Comparison of ENCODE assay signal across 8 cellular contexts in the genomic region with DNA sequence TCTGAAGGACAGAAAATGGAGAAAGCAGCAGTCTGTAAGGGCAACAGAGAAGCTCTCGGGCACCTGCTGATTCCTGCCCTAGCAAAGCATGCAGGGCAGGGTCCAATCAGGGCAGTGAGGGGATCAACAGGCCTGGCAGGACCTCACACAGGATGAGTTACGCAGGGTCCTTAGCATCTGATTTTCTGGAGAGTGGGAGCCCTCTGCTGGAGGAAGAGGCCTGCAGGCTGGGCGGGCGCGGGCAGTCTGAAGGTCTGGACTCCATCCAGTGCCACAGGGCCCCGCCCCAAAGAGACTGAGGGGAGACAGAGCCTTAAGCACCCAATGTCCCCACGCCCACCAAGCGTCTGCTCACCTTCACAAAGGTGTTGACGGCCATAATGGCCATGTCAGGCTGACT. TPM values are rescaled to one million over a fixed set of nuclear protein-coding genes. Genes with fewer than 3 reads are reported as not detected.
A peak's percentile ranks its signal among the peaks of the same experiment; 100 is the strongest.
DNase-seq lines count a peak whose midpoint lies in the region; ATAC-seq and TF ChIP-seq lines count a peak whose summit lies in the region.

No MANE protein-coding gene starts in this region.

- H4K20me1 ChIP-seq in Karpas-422 (ENCODE audit: insufficient read depth, low read depth, low read length) (no peaks in the 10 kb centered on the region), mammary epithelial cell (ENCODE audit: insufficient read depth, low read length) (no peaks in the 10 kb centered on the region)

- no peak overlapping the region for H3K4me3 ChIP-seq in Karpas-422 (ENCODE audit: low read length)
- H3K4me3 ChIP-seq in mammary epithelial cell (replicated peaks in 1 of 3; ENCODE audit: insufficient read depth in 1 of 3, low read depth in 2 of 3, low read length in 3 of 3), result no peak overlapping the region

- WGBS in mammary epithelial cell (ENCODE audit: low coverage, missing lambda C conversion rate), result 57% methylated on average over 8 of the region's 9 CpGs

- H3K27ac ChIP-seq in Karpas-422 (ENCODE audit: low read length), result no peak overlapping the region
- H3K27ac ChIP-seq in mammary epithelial cell (ENCODE audit: insufficient read depth, low read depth, low read length), result no peak overlapping the region

- H3K9ac ChIP-seq in Karpas-422 (ENCODE audit: low read length) (no peak overlapping the region), mammary epithelial cell (ENCODE audit: insufficient read depth, low read length) (no peak overlapping the region)

- H3K36me3 ChIP-seq in Karpas-422 (ENCODE audit: insufficient read depth, low read length), result peaks cover 15% of the 10 kb centered on the region
- H3K36me3 ChIP-seq in mammary epithelial cell (ENCODE audit: insufficient read depth, low read length), result peaks cover 14% of the 10 kb centered on the region

- intact Hi-C loops in mammary epithelial cell (cut with micrococcal nuclease), result loop anchor here (1.0 kb wide), 1 partner anchor 53 kb away; a partner anchor contains a TSS
- intact Hi-C loops in left colon (cut with DNase I, micrococcal nuclease), result no loop called here

- BruUV-seq in mammary epithelial cell (replicated peaks; lab: Mats Ljungman, UMichigan), result no TSS peak

- TF ChIP-seq CTCF in mammary epithelial cell (conservative IDR thresholded peaks at IDR 0.05 in 1 of 2, IDR thresholded peaks at IDR 0.05 in 1 of 2; ENCODE audit: extremely low read depth in 1 of 2, insufficient read depth in 1 of 2, low read depth in 1 of 2, low read length in 2 of 2), result peak; percentile 33 to 50

- H3K4me1 ChIP-seq in Karpas-422 (ENCODE audit: low read length) (peaks cover 9% of the 10 kb centered on the region), mammary epithelial cell (ENCODE audit: insufficient read depth, low read length) (no peaks in the 10 kb centered on the region)

- DNase-seq in AG20443 (ENCODE audit: low spot score), result peak; percentile 84
- DNase-seq in Karpas-422, result peak; percentile 52
- no peak for DNase-seq in mammary epithelial cell
- DNase-seq in left colon, result peak; percentile 47 to 65
- no peak for DNase-seq in activated naive CD4-positive, alpha-beta T cell treated with Interleukin-2 at 50 U/mL for 16 hours
- no peak for DNase-seq in OCI-M1 (lab: John Stamatoyannopoulos, UW)
- no peak for DNase-seq in activated CD4-positive, alpha-beta T cell treated with anti-CD3 and anti-CD28 coated beads for 4 hours

- in situ Hi-C loops in mammary epithelial cell (cut with MboI; ENCODE audit: low sequenced_read_pairs in 2 of 2), result no loop called here

- no peaks in the 10 kb centered on the region for H3K79me2 ChIP-seq in Karpas-422 (ENCODE audit: low read length)
- no peaks in the 10 kb centered on the region for H3K79me2 ChIP-seq in mammary epithelial cell (ENCODE audit: insufficient read depth, low read length)

- H2AFZ ChIP-seq in Karpas-422 (ENCODE audit: low read length) (no peak overlapping the region), mammary epithelial cell (ENCODE audit: low read depth, low read length) (no peak overlapping the region)

- no peaks in the 10 kb centered on the region for H3K27me3 ChIP-seq in Karpas-422 (ENCODE audit: low read length)
- H3K27me3 ChIP-seq in mammary epithelial cell (ENCODE audit: insufficient read depth, low read length), result no peaks in the 10 kb centered on the region

- ATAC-seq in left colon, result peak; percentile 72
- ATAC-seq in HG02981 (IDR thresholded peaks at IDR 0.05; ENCODE audit: unreplicated experiment), result no peak

- H3K4me2 ChIP-seq in Karpas-422 (ENCODE audit: low read depth, low read length, poor library complexity, severe bottlenecking) (no peak overlapping the region), mammary epithelial cell (ENCODE audit: insufficient read depth, low read depth, low read length) (no peak overlapping the region)

- CTCF ChIA-PET in mammary epithelial cell (lab: Charles Lee; ENCODE audit: low non-redundant PET), result no interaction called here

- dilution Hi-C loops in mammary epithelial cell (cut with HindIII; ENCODE audit: low sequenced_read_pairs), result no loop called here

- H3K9me2 ChIP-seq in Karpas-422 (replicated peaks; ENCODE audit: insufficient read depth, low read length), result no peaks in the 10 kb centered on the region

- H3K9me3 ChIP-seq in Karpas-422 (ENCODE audit: low read length), result no peaks in the 10 kb centered on the region
- no peaks in the 10 kb centered on the region for H3K9me3 ChIP-seq in mammary epithelial cell (replicated peaks; ENCODE audit: insufficient read depth, low read length)

RNA-seq across cellular contexts. Expression of a gene that starts 28.9 kb away (rescaled TPM):
- total RNA-seq in Karpas-422 (2014; rRNA removed; shearing (Covaris generic); ENCODE audit: low replicate concordance), result 40.3 and 63.9 TPM in 2 replicates
- total RNA-seq in mammary epithelial cell, result 10 to 100 TPM; 68.8 to 87.5 TPM
- polyA plus RNA-seq in mammary epithelial cell, result 94.0 TPM
- 285 TPM for polyA minus RNA-seq in mammary epithelial cell
- total RNA-seq in left colon, result 100 to 1,000 TPM in 1 of 2 donors, 10 to 100 TPM in 1; 96.3 to 100 TPM

RNA-seq across cellular contexts. Expression of a gene that starts 44.0 kb away (rescaled TPM):
- 0.76 TPM in 1 of 2 replicates, not detected in the other for total RNA-seq in Karpas-422 (2014; rRNA removed; shearing (Covaris generic); ENCODE audit: low replicate concordance)
- total RNA-seq in mammary epithelial cell (under 1 TPM in 1 of 2 donors, not detected in 1; 0.66 TPM), left colon (1 to 10 TPM; 1.1 to 1.7 TPM)
- polyA plus RNA-seq in mammary epithelial cell, result not detected
- not detected for polyA minus RNA-seq in mammary epithelial cell

RNA-seq across cellular contexts. Expression of a gene that starts 53.0 kb away (rescaled TPM):
- not detected in 2 replicates for total RNA-seq in Karpas-422 (2014; rRNA removed; shearing (Covaris generic); ENCODE audit: low replicate concordance)
- total RNA-seq in mammary epithelial cell (10 to 100 TPM; 15.8 to 29.7 TPM), left colon (10 to 100 TPM; 19.7 to 32.3 TPM)
- 27.6 TPM for polyA plus RNA-seq in mammary epithelial cell
- polyA minus RNA-seq in mammary epithelial cell, result 7.9 TPM

Comparison
In these comparisons a context has a peak if more than half of its experiments do, and no peak if none do; other contexts are left out.
1. DNase-seq: peak in AG20443 (single experiment), Karpas-422 (single experiment) and left colon (2 of 2); none in mammary epithelial cell (single experiment), activated naive CD4-positive, alpha-beta T cell treated with Interleukin-2 at 50 U/mL for 16 hours (single experiment), OCI-M1 (single experiment) and activated CD4-positive, alpha-beta T cell treated with anti-CD3 and anti-CD28 coated beads for 4 hours (0 of 2).
2. RNA of a gene that starts 53.0 kb away (total RNA-seq): 19.7 to 32.3 TPM in left colon and 15.8 to 29.7 TPM in mammary epithelial cell; not detected in Karpas-422; every median in the first group is over 10 times any median in the second.